8 cellular contexts compared by ENCODE assay signal in genomic region chr4:181905708-181906107, GRCh38.
"Had no signal": no experiment of that assay in that cellular context is flagged by ENCODE, and none has a peak within 500 bp of the region (broad histone marks: within the 10 kb centered on the region; RNA-seq: fewer than 3 reads in every experiment).

No MANE protein-coding gene starts in this region.

- H3K4me2 ChIP-seq: KMS-11 had no signal

- H2AFZ ChIP-seq: GM23248 had no signal

- FAIRE-seq: H54, HTR-8/SVneo had no signal

- H3K9ac ChIP-seq: GM23248, KMS-11 had no signal

- H3K4me3 ChIP-seq: GM23248 had no signal

- H3K27ac ChIP-seq: GM23248, KMS-11 had no signal

- DNase-seq: GM23248, GOT3, H9, HCEC 1CT, KBM-7 had no signal
